ENCODE assay signal across 8 cellular contexts in genomic region chr7:151632750-151633515, GRCh38.
A peak's percentile ranks its signal among the peaks of the same experiment; 100 is the strongest.
DNase-seq lines count a peak whose midpoint lies in the region; ATAC-seq, FAIRE-seq and TF ChIP-seq lines count a peak whose summit lies in the region.

No MANE protein-coding gene starts in this region.

- H3K27ac Mint-ChIP-seq in activated CD8-positive, alpha-beta memory T cell treated with anti-CD3 and anti-CD28 coated beads, Interleukin-2, amount 10 ng/mL, durations not matched to agents 7 days and 5 days, result peak overlapping the region; percentile 95
- peak overlapping the region; percentile 96 for H3K27ac Mint-ChIP-seq in stimulated activated naive B cell treated with anti-CD40 and anti-IgM and Interleukin-4, amounts not matched to agents 10 μg/mL and 1 μg/mL and 100 μg/mL, for 72 hours

- H3K36me3 ChIP-seq in ES-I3 (ENCODE audit: insufficient read depth, low read length) (no peaks in the 10 kb centered on the region), Loucy (ENCODE audit: insufficient read depth, low read length) (no peaks in the 10 kb centered on the region), endothelial cell of umbilical vein (ENCODE audit: control insufficient read depth in 2 of 2, extremely low read depth in 1 of 2, insufficient read depth in 2 of 2, low read length in 2 of 2) (no peaks in the 10 kb centered on the region), muscle layer of duodenum (ENCODE audit: control insufficient read depth in 1 of 2, insufficient read depth in 2 of 2, low read length in 2 of 2) (no peaks in the 10 kb centered on the region)

- DNase-seq in activated CD8-positive, alpha-beta memory T cell treated with anti-CD3 and anti-CD28 coated beads, Interleukin-2, amount 10 ng/mL, durations not matched to agents 7 days and 5 days, result peak; percentile 79
- DNase-seq in endothelial cell of umbilical vein (ENCODE audit: low read depth, low spot score), result peak; percentile 34
- DNase-seq in stimulated activated naive B cell treated with anti-CD40 and anti-IgM and Interleukin-4, amounts not matched to agents 10 μg/mL and 1 μg/mL and 100 μg/mL, for 72 hours, result peak; percentile 74
- DNase-seq in NCI-H128 (lab: John Stamatoyannopoulos, UW; ENCODE audit: unreplicated experiment), result no peak

- H3K9me2 ChIP-seq in Loucy (replicated peaks; ENCODE audit: low read depth, low read length), result no peaks in the 10 kb centered on the region

- peak overlapping the region; percentile 43 for H3K4me2 ChIP-seq in Loucy (ENCODE audit: low read depth, low read length, poor library complexity, severe bottlenecking)
- H3K4me2 ChIP-seq in endothelial cell of umbilical vein (ENCODE audit: insufficient read depth, low read length), result peak overlapping the region; percentile 49

- H3K9me3 ChIP-seq in ES-I3 (ENCODE audit: control insufficient read depth, insufficient read depth, low read length) (peaks cover 3% of the 10 kb centered on the region; the same call in 1 of the 2 replicates), Loucy (ENCODE audit: insufficient read depth, low read depth, low read length) (no peaks in the 10 kb centered on the region), endothelial cell of umbilical vein (replicated peaks; ENCODE audit: control insufficient read depth, insufficient read depth, low read length) (no peaks in the 10 kb centered on the region), muscle layer of duodenum (ENCODE audit: control insufficient read depth in 1 of 2, low read length in 2 of 2) (no peaks in the 10 kb centered on the region)

- no TSS peak for BruUV-seq in endothelial cell of umbilical vein (replicated peaks; lab: Mats Ljungman, UMichigan)

- dilution Hi-C loops in endothelial cell of umbilical vein (cut with MboI; ENCODE audit: extremely low pct_ligation_motif_present, low sequenced_read_pairs), result no loop called here

- no peak for TF ChIP-seq POLR2A in endothelial cell of umbilical vein (IDR thresholded peaks at IDR 0.05; ENCODE audit: low read depth, low read length)

- peak; percentile 59 for ATAC-seq in GM21619 (IDR thresholded peaks at IDR 0.05; ENCODE audit: unreplicated experiment)
- peak; percentile 65 for ATAC-seq in activated CD8-positive, alpha-beta memory T cell treated with anti-CD3 and anti-CD28 coated beads, Interleukin-2, amount 10 ng/mL, durations not matched to agents 7 days and 5 days
- peak; percentile 77 to 80 for ATAC-seq in stimulated activated naive B cell treated with anti-CD40 and anti-IgM and Interleukin-4, amounts not matched to agents 10 μg/mL and 1 μg/mL and 100 μg/mL, for 72 hours (replicated peaks)

- H3K4me1 Mint-ChIP-seq in activated CD8-positive, alpha-beta memory T cell treated with anti-CD3 and anti-CD28 coated beads, Interleukin-2, amount 10 ng/mL, durations not matched to agents 7 days and 5 days, result peaks cover 29% of the 10 kb centered on the region
- peaks cover 10 to 19% of the 10 kb centered on the region in 2 donors for H3K4me1 Mint-ChIP-seq in stimulated activated naive B cell treated with anti-CD40 and anti-IgM and Interleukin-4, amounts not matched to agents 10 μg/mL and 1 μg/mL and 100 μg/mL, for 72 hours

- CTCF ChIA-PET in activated CD8-positive, alpha-beta memory T cell treated with anti-CD3 and anti-CD28 coated beads, Interleukin-2, amount 10 ng/mL, durations not matched to agents 7 days and 5 days (lab: Charles Lee), result interaction anchor here (0.9 to 6.4 kb wide), 21 partner anchors 10 to 615 kb away, joined by 3 to 37 read pairs (median 5); partner anchors contain the start of gene RHEB
- CTCF ChIA-PET in endothelial cell of umbilical vein (lab: Charles Lee), result interaction anchor here (0.6 to 6.8 kb wide), 29 partner anchors 9 to 552 kb away, joined by 3 to 50 read pairs (median 6); partner anchors contain the start of genes FASTK and RHEB

- H3K36me3 Mint-ChIP-seq in activated CD8-positive, alpha-beta memory T cell treated with anti-CD3 and anti-CD28 coated beads, Interleukin-2, amount 10 ng/mL, durations not matched to agents 7 days and 5 days, result peaks cover 5% of the 10 kb centered on the region
- H3K36me3 Mint-ChIP-seq in stimulated activated naive B cell treated with anti-CD40 and anti-IgM and Interleukin-4, amounts not matched to agents 10 μg/mL and 1 μg/mL and 100 μg/mL, for 72 hours, result peaks cover 2 to 7% of the 10 kb centered on the region in 2 donors

- peaks cover 5% of the 10 kb centered on the region; the same call in 1 of the 2 replicates for H3K79me2 ChIP-seq in Loucy (ENCODE audit: insufficient read depth, low read length)
- peaks cover 35% of the 10 kb centered on the region for H3K79me2 ChIP-seq in endothelial cell of umbilical vein (ENCODE audit: control insufficient read depth, insufficient read depth, low read length)

- no peaks in the 10 kb centered on the region for H3K27me3 ChIP-seq in Loucy (ENCODE audit: insufficient read depth, low read length, poor library complexity, severe bottlenecking)
- H3K27me3 ChIP-seq in endothelial cell of umbilical vein (ENCODE audit: control insufficient read depth in 2 of 2, insufficient read depth in 2 of 2, low read length in 2 of 2), result no peaks in the 10 kb centered on the region
- no peaks in the 10 kb centered on the region for H3K27me3 ChIP-seq in muscle layer of duodenum (ENCODE audit: low read depth, low read length)

- POLR2A ChIA-PET in endothelial cell of umbilical vein (lab: Charles Lee), result no interaction called here

- peak overlapping the region; percentile 85 for H3K4me3 Mint-ChIP-seq in activated CD8-positive, alpha-beta memory T cell treated with anti-CD3 and anti-CD28 coated beads, Interleukin-2, amount 10 ng/mL, durations not matched to agents 7 days and 5 days
- H3K4me3 Mint-ChIP-seq in stimulated activated naive B cell treated with anti-CD40 and anti-IgM and Interleukin-4, amounts not matched to agents 10 μg/mL and 1 μg/mL and 100 μg/mL, for 72 hours, result peak overlapping the region; percentile 91 to 92

- no peaks in the 10 kb centered on the region for H3K9me1 ChIP-seq in endothelial cell of umbilical vein (replicated peaks; ENCODE audit: control insufficient read depth, extremely low read depth, insufficient read depth, low read length)

- intact Hi-C loops in endothelial cell of umbilical vein (cut with micrococcal nuclease), result loop anchor here (1.0 to 5.0 kb wide), 8 partner anchors 9 to 265 kb away; no protein-coding TSS in a partner anchor

- TF ChIP-seq CTCF in Loucy (conservative IDR thresholded peaks at IDR 0.05; ENCODE audit: low read length), result 0 out of 2 replicates have a peak, but pooled peaks have one; percentile 11
- TF ChIP-seq CTCF in endothelial cell of umbilical vein (IDR thresholded peaks at IDR 0.05; ENCODE audit: extremely low read depth in 1 of 2, insufficient read depth in 1 of 2, low read depth in 1 of 2, low read length in 2 of 2), result no peak

- peaks cover 11% of the 10 kb centered on the region; the same call in 1 of the 2 replicates for H3F3A ChIP-seq in Loucy (ENCODE audit: low read depth)

- no peak for FAIRE-seq in endothelial cell of umbilical vein (lab: Jason Lieb, UNC)

- H3K9ac ChIP-seq in ES-I3 (ENCODE audit: low read depth, low read length) (peak overlapping the region; percentile 98; the same call in 1 of the 2 replicates), Loucy (ENCODE audit: low read depth, low read length, poor library complexity, severe bottlenecking) (no peak overlapping the region), endothelial cell of umbilical vein (replicated peaks; ENCODE audit: extremely low read depth, insufficient read depth, low read length) (peak overlapping the region; percentile 13)

- H2AFZ ChIP-seq in Loucy (ENCODE audit: low read length) (no peak overlapping the region), endothelial cell of umbilical vein (ENCODE audit: low read depth, low read length) (peak overlapping the region; percentile 74)

- H4K20me1 ChIP-seq in Loucy (ENCODE audit: insufficient read depth, low read length, poor library complexity, severe bottlenecking), result no peaks in the 10 kb centered on the region
- H4K20me1 ChIP-seq in endothelial cell of umbilical vein (replicated peaks; ENCODE audit: control insufficient read depth, extremely low read depth, insufficient read depth, low read length), result no peaks in the 10 kb centered on the region

- H3K27ac ChIP-seq in endothelial cell of umbilical vein (ENCODE audit: insufficient read depth, low read depth, low read length) (no peak overlapping the region), muscle layer of duodenum (ENCODE audit: low read length) (peak overlapping the region; percentile 60)

- no peaks in the 10 kb centered on the region for H3K27me3 Mint-ChIP-seq in activated CD8-positive, alpha-beta memory T cell treated with anti-CD3 and anti-CD28 coated beads, Interleukin-2, amount 10 ng/mL, durations not matched to agents 7 days and 5 days
- H3K27me3 Mint-ChIP-seq in stimulated activated naive B cell treated with anti-CD40 and anti-IgM and Interleukin-4, amounts not matched to agents 10 μg/mL and 1 μg/mL and 100 μg/mL, for 72 hours, result no peaks in the 10 kb centered on the region

- H3K4me1 ChIP-seq in ES-I3 (ENCODE audit: insufficient read depth, low read length) (peaks cover 26% of the 10 kb centered on the region), Loucy (ENCODE audit: insufficient read depth, low read length, poor library complexity, severe bottlenecking) (peaks cover 11% of the 10 kb centered on the region), endothelial cell of umbilical vein (ENCODE audit: control insufficient read depth, extremely low read depth, insufficient read depth, low read length) (peaks cover 22% of the 10 kb centered on the region), muscle layer of duodenum (ENCODE audit: control insufficient read depth in 1 of 2, insufficient read depth in 2 of 2, low read length in 2 of 2) (peaks cover 6 to 11% of the 10 kb centered on the region in 2 donors)

- H3K9me3 Mint-ChIP-seq in activated CD8-positive, alpha-beta memory T cell treated with anti-CD3 and anti-CD28 coated beads, Interleukin-2, amount 10 ng/mL, durations not matched to agents 7 days and 5 days (ENCODE audit: low read depth), result peaks cover 2% of the 10 kb centered on the region
- peaks cover 3 to 4% of the 10 kb centered on the region in 2 donors for H3K9me3 Mint-ChIP-seq in stimulated activated naive B cell treated with anti-CD40 and anti-IgM and Interleukin-4, amounts not matched to agents 10 μg/mL and 1 μg/mL and 100 μg/mL, for 72 hours

- H3K4me3 ChIP-seq in Loucy (ENCODE audit: low read length, poor library complexity, severe bottlenecking) (peak overlapping the region; percentile 50), endothelial cell of umbilical vein (replicated peaks in 1 of 3; ENCODE audit: insufficient read depth in 1 of 3, low read depth in 1 of 3, low read length in 3 of 3) (peak overlapping the region; percentile 5 to 97 (median 27)), muscle layer of duodenum (ENCODE audit: low read depth in 1 of 2, low read length in 2 of 2) (peak overlapping the region; percentile 62 to 63)

TF ChIP-seq in endothelial cell of umbilical vein, 7 proteins besides CTCF, POLR2A, EP300 and RAD21 (continues in another document):
- no peak for TF ChIP-seq FOS (IDR thresholded peaks at IDR 0.05; ENCODE audit: borderline replicate concordance, insufficient read depth, low read length)
- no peak for TF ChIP-seq MYC (IDR thresholded peaks at IDR 0.05; ENCODE audit: low read depth, low read length)
- no peak for TF ChIP-seq JUN (IDR thresholded peaks at IDR 0.05; ENCODE audit: borderline replicate concordance, insufficient read depth, insufficient read length, low read depth)
- TF ChIP-seq EZH2 (IDR thresholded peaks at IDR 0.05; ENCODE audit: borderline replicate concordance, low read depth, low read length, severe bottlenecking), result no peak
